ENCODE assay signal across 39 cellular contexts in genomic region chr1:3989465-3989864, GRCh38.
"Had no signal": no experiment of that assay in that cellular context is flagged by ENCODE, and none has a peak within 500 bp of the region (broad histone marks: within the 10 kb centered on the region; RNA-seq: fewer than 3 reads in every experiment).

No MANE protein-coding gene starts in this region.

- H3K27me3 Mint-ChIP-seq: activated naive CD4-positive, alpha-beta T cell treated with anti-CD3 and anti-CD28 coated beads, Interleukin-2, amount 10 ng/mL, durations not matched to agents 7 days and 5 days had no signal

- H3K27me3 ChIP-seq: adrenal gland, ascending aorta, body of pancreas, brain microvascular endothelial cell, cardiac muscle cell had no signal

- H3K36me3 ChIP-seq: adrenal gland, ascending aorta, brain microvascular endothelial cell, breast epithelium, cardiac muscle cell had no signal

- H3K9me3 ChIP-seq: adrenal gland, ascending aorta, body of pancreas had no signal

- H3K36me3 Mint-ChIP-seq: activated naive CD4-positive, alpha-beta T cell treated with anti-CD3 and anti-CD28 coated beads, Interleukin-2, amount 10 ng/mL, durations not matched to agents 7 days and 5 days; activated naive CD8-positive, alpha-beta T cell; activated naive CD8-positive, alpha-beta T cell treated with anti-CD3 and anti-CD28 coated beads, Interleukin-2, amount 10 ng/mL, durations not matched to agents 7 days and 5 days; brain had no signal

- H3K4me1 Mint-ChIP-seq: activated naive CD4-positive, alpha-beta T cell treated with anti-CD3 and anti-CD28 coated beads, Interleukin-2, amount 10 ng/mL, durations not matched to agents 7 days and 5 days; activated naive CD4-positive, alpha-beta T cell treated with anti-CD3 and anti-CD28 coated beads, Interleukin-2, amount 50 U/mL, for 24 hours; activated naive CD8-positive, alpha-beta T cell treated with anti-CD3 and anti-CD28 coated beads for 36 hours; activated naive CD8-positive, alpha-beta T cell treated with anti-CD3 and anti-CD28 coated beads, Interleukin-2, amount 10 ng/mL, durations not matched to agents 7 days and 5 days; activated naive CD8-positive, alpha-beta T cell treated with anti-CD3 and anti-CD28 coated beads, Interleukin-2, amount 50 U/mL, for 24 hours; central memory CD8-positive, alpha-beta T cell had no signal

- H3K9me3 Mint-ChIP-seq: activated naive CD4-positive, alpha-beta T cell treated with anti-CD3 and anti-CD28 coated beads, Interleukin-2, amount 50 U/mL, for 24 hours; activated T-cell treated with anti-CD3 and anti-CD28 coated beads, Interleukin-2, amount 50 U/mL, for 4 hours; activated T-helper 1 cell treated with anti-CD3 and anti-CD28 coated beads, Interleukin-12 subunit alpha, Interleukin-12 subunit beta, Interleukin-2, Interleukin-4 antibody, amounts not matched to agents 30 ng/mL and 10 ng/mL and 1 ng/mL, durations not matched to agents 14 hours and 24 hours and 36 hours had no signal

- ATAC-seq: activated naive CD4-positive, alpha-beta T cell treated with anti-CD3 and anti-CD28 coated beads, Interleukin-2, amount 50 U/mL, for 72 hours; activated naive CD8-positive, alpha-beta T cell treated with anti-CD3 and anti-CD28 coated beads, Interleukin-2, amount 50 U/mL, for 24 hours; activated T-cell treated with anti-CD3 and anti-CD28 coated beads, Interleukin-2, amount 50 U/mL, for 4 hours; activated T-cell treated with anti-CD3 and anti-CD28 coated beads, Interleukin-2, amount 50 U/mL, for 72 hours; activated T-helper 17 cell treated with anti-CD3 and anti-CD28 coated beads, Interleukin-2, amount 50 U/mL, for 72 hours; body of pancreas had no signal

- H3K27ac Mint-ChIP-seq: activated naive CD4-positive, alpha-beta T cell treated with anti-CD3 and anti-CD28 coated beads for 36 hours; activated naive CD4-positive, alpha-beta T cell treated with anti-CD3 and anti-CD28 coated beads, Interleukin-2, amount 10 ng/mL, durations not matched to agents 7 days and 5 days; activated naive CD4-positive, alpha-beta T cell treated with anti-CD3 and anti-CD28 coated beads, Interleukin-2, amount 50 U/mL, for 24 hours; activated naive CD4-positive, alpha-beta T cell treated with anti-CD3 and anti-CD28 coated beads, Interleukin-2, amount 50 U/mL, for 72 hours; activated naive CD8-positive, alpha-beta T cell; activated naive CD8-positive, alpha-beta T cell treated with anti-CD3 and anti-CD28 coated beads for 36 hours; activated naive CD8-positive, alpha-beta T cell treated with anti-CD3 and anti-CD28 coated beads, Interleukin-2, amount 10 ng/mL, durations not matched to agents 7 days and 5 days; activated naive CD8-positive, alpha-beta T cell treated with anti-CD3 and anti-CD28 coated beads, Interleukin-2, amount 50 U/mL, for 24 hours; activated T-cell treated with anti-CD3 and anti-CD28 coated beads, Interleukin-2, amount 50 U/mL, for 24 hours; activated T-cell treated with anti-CD3 and anti-CD28 coated beads, Interleukin-2, amount 50 U/mL, for 72 hours; activated T-helper 1 cell treated with anti-CD3 and anti-CD28 coated beads, Interleukin-12 subunit alpha, Interleukin-12 subunit beta, Interleukin-2, Interleukin-4 antibody, amounts not matched to agents 30 ng/mL and 10 ng/mL and 1 ng/mL, durations not matched to agents 14 hours and 24 hours and 36 hours; activated T-helper 17 cell treated with anti-CD3 and anti-CD28 coated beads, Interleukin-2, amount 50 U/mL, for 72 hours; activated T-helper 2 cell treated with anti-CD3 and anti-CD28 coated beads, Interferon-gamma antibody, Interleukin-2, Interleukin-4, amounts not matched to agents 10 μg/mL and 5 μg/mL and 100 μg/mL, durations not matched to agents 14 hours and 24 hours and 36 hours; brain had no signal

- H3K4me3 Mint-ChIP-seq: activated naive CD4-positive, alpha-beta T cell treated with anti-CD3 and anti-CD28 coated beads for 36 hours; activated naive CD4-positive, alpha-beta T cell treated with anti-CD3 and anti-CD28 coated beads, Interleukin-2, amount 10 ng/mL, durations not matched to agents 7 days and 5 days; activated naive CD4-positive, alpha-beta T cell treated with anti-CD3 and anti-CD28 coated beads, Interleukin-2, amount 50 U/mL, for 24 hours; activated naive CD8-positive, alpha-beta T cell; activated naive CD8-positive, alpha-beta T cell treated with anti-CD3 and anti-CD28 coated beads for 36 hours; activated naive CD8-positive, alpha-beta T cell treated with anti-CD3 and anti-CD28 coated beads, Interleukin-2, amount 10 ng/mL, durations not matched to agents 7 days and 5 days; activated naive CD8-positive, alpha-beta T cell treated with anti-CD3 and anti-CD28 coated beads, Interleukin-2, amount 50 U/mL, for 24 hours; activated T-cell treated with anti-CD3 and anti-CD28 coated beads, Interleukin-2, amount 50 U/mL, for 24 hours; activated T-cell treated with anti-CD3 and anti-CD28 coated beads, Interleukin-2, amount 50 U/mL, for 4 hours; activated T-cell treated with anti-CD3 and anti-CD28 coated beads, Interleukin-2, amount 50 U/mL, for 72 hours; activated T-helper 1 cell treated with anti-CD3 and anti-CD28 coated beads, Interleukin-12 subunit alpha, Interleukin-12 subunit beta, Interleukin-2, Interleukin-4 antibody, amounts not matched to agents 30 ng/mL and 10 ng/mL and 1 ng/mL, durations not matched to agents 14 hours and 24 hours and 36 hours; activated T-helper 17 cell treated with anti-CD3 and anti-CD28 coated beads, Interleukin-2, amount 50 U/mL, for 72 hours; brain; central memory CD8-positive, alpha-beta T cell had no signal

- H3K27ac ChIP-seq: adrenal gland, ascending aorta, body of pancreas, brain microvascular endothelial cell, breast epithelium, cardiac muscle cell had no signal

- H3K4me3 ChIP-seq: adrenal gland, ascending aorta, body of pancreas, breast epithelium, cardiac muscle cell had no signal

- FAIRE-seq: astrocyte, bronchial epithelial cell had no signal

- DNase-seq: activated effector memory CD4-positive, alpha-beta T cell treated with anti-CD3 and anti-CD28 coated beads, Interleukin-2, amount 50 U/mL, for 16 hours; activated effector memory CD4-positive, alpha-beta T cell treated with Interleukin-2 at 50 U/mL for 16 hours; activated gamma-delta T cell; activated gamma-delta T cell treated with Interleukin-2 at 50 U/mL for 16 hours; activated naive CD4-positive, alpha-beta T cell; activated naive CD4-positive, alpha-beta T cell treated with anti-CD3 and anti-CD28 coated beads for 36 hours; activated naive CD4-positive, alpha-beta T cell treated with anti-CD3 and anti-CD28 coated beads, Interleukin-2, amount 10 ng/mL, durations not matched to agents 7 days and 5 days; activated naive CD4-positive, alpha-beta T cell treated with anti-CD3 and anti-CD28 coated beads, Interleukin-2, amount 50 U/mL, for 16 hours; activated naive CD4-positive, alpha-beta T cell treated with Interleukin-2 at 50 U/mL for 16 hours; activated naive CD8-positive, alpha-beta T cell treated with anti-CD3 and anti-CD28 coated beads for 36 hours; activated naive CD8-positive, alpha-beta T cell treated with anti-CD3 and anti-CD28 coated beads, Interleukin-2, amount 10 ng/mL, durations not matched to agents 7 days and 5 days; activated naive CD8-positive, alpha-beta T cell treated with anti-CD3 and anti-CD28 coated beads, Interleukin-2, amount 50 U/mL, for 24 hours; activated T-cell treated with anti-CD3 and anti-CD28 coated beads, Interleukin-2, amount 50 U/mL, for 1 hour; activated T-cell treated with anti-CD3 and anti-CD28 coated beads, Interleukin-2, amount 50 U/mL, for 24 hours; activated T-cell treated with anti-CD3 and anti-CD28 coated beads, Interleukin-2, amount 50 U/mL, for 4 hours; activated T-cell treated with anti-CD3 and anti-CD28 coated beads, Interleukin-2, amount 50 U/mL, for 48 hours; activated T-cell treated with anti-CD3 and anti-CD28 coated beads, Interleukin-2, amount 50 U/mL, for 72 hours; adrenal gland; amniotic stem cell; amygdala; anterior cingulate cortex; body of pancreas; brain microvascular endothelial cell; caudate nucleus; central memory CD4-positive, alpha-beta T cell; cerebellar nuclear complex had no signal

- H3K4me1 ChIP-seq: adrenal gland, ascending aorta, body of pancreas, breast epithelium had no signal
